ENCODE assay signal across 9 cellular contexts in genomic region chr6:98200084-98200483, GRCh38.
"Had no signal": no experiment of that assay in that cellular context is flagged by ENCODE, and none has a peak within 500 bp of the region (broad histone marks: within the 10 kb centered on the region; RNA-seq: fewer than 3 reads in every experiment).

No MANE protein-coding gene starts in this region.

- H3K27ac ChIP-seq: GM23248 had no signal

- FAIRE-seq: HTR-8/SVneo, K562 had no signal

- H3K36me3 ChIP-seq: HAP-1 had no signal

- ATAC-seq: HCT116, K562 had no signal

- H3K4me1 ChIP-seq: HAP-1 had no signal

- H3K4me3 ChIP-seq: GM23248, HAP-1, K562 had no signal

- H3K9me3 ChIP-seq: HAP-1 had no signal

- DNase-seq: GM23248, GOT3, H7, HFFc6, KG1 had no signal
